9 cellular contexts compared by ENCODE assay signal in the genomic region with DNA sequence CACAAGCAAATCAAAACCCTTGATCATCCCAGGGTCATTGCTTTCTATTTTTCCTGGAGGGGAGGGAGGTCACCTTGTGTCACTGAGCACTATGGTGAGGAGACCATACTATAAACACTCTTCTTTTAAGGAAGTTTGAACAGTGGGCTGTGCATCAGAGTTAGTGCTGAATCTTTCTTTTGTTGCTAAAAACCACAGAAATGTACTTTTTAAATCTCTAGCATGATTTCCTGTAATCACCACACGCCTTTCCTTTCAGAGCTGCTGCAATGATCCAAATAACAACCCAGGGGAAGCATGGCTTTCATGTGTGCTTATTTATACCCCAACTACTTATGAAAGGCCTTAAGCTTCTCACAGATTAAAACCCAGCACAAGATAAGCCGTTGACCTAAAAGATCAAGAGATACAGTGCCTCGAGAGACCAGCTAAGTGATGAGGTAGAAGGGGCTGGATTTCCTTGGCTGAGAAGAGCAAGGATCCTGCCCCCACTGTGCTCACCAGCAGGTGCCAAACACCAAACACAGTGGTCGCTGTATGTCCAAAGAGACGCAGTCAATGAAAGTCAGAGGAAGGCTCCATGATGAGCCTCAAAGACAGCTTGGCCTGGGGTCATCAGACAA. TPM values are rescaled to one million over a fixed set of nuclear protein-coding genes. Genes with fewer than 3 reads are reported as not detected.
A peak's percentile ranks its signal among the peaks of the same experiment; 100 is the strongest.
DNase-seq lines count a peak whose midpoint lies in the region; ATAC-seq, FAIRE-seq and TF ChIP-seq lines count a peak whose summit lies in the region.
"Had no signal": no experiment of that assay in that cellular context is flagged by ENCODE, and none has a peak within 500 bp of the region (broad histone marks: within the 10 kb centered on the region; RNA-seq: fewer than 3 reads in every experiment).

No MANE protein-coding gene starts in this region.

- FAIRE-seq in GM12892 (lab: Jason Lieb, UNC): no peak

- no peak for TF ChIP-seq POLR2A in GM12892 (IDR thresholded peaks at IDR 0.05; ENCODE audit: low read depth, low read length)

- POLR2A ChIA-PET in activated CD4-positive, alpha-beta memory T cell treated with anti-CD3 and anti-CD28 coated beads for 36 hours (lab: Charles Lee): interaction anchor here (0.7 to 1.2 kb wide), 4 partner anchors 29 to 93 kb away, joined by 3 to 4 read pairs (median 3); a partner anchor contains a TSS

- peaks cover 0 to 4% of the 10 kb centered on the region in 2 donors for H3K4me1 ChIP-seq in esophagus (ENCODE audit: control insufficient read depth in 2 of 2, insufficient read depth in 2 of 2, low read length in 1 of 2)

- peaks cover 87% of the 10 kb centered on the region for H3K4me1 Mint-ChIP-seq in activated CD4-positive, alpha-beta memory T cell treated with anti-CD3 and anti-CD28 coated beads for 36 hours (ENCODE audit: low read depth)
- peaks cover 38 to 51% of the 10 kb centered on the region in 2 donors for H3K4me1 Mint-ChIP-seq in stimulated activated naive B cell treated with anti-CD40 and anti-IgM and Interleukin-4, amounts not matched to agents 10 μg/mL and 1 μg/mL and 100 μg/mL, for 72 hours

- H3K36me3 ChIP-seq in esophagus (ENCODE audit: control insufficient read depth in 2 of 2, insufficient read depth in 2 of 2, low read length in 1 of 2): no peaks in the 10 kb centered on the region

- 36 to 47% methylated on average over 5 of the region's 5 CpGs for WGBS in esophagus, 2 donors

- DNase-seq in activated naive CD4-positive, alpha-beta T cell treated with Interleukin-2 at 50 U/mL for 16 hours: peak; percentile 29
- no peak for DNase-seq in activated naive CD4-positive, alpha-beta T cell (lab: John Stamatoyannopoulos, UW)
- no peak for DNase-seq in activated CD4-positive, alpha-beta memory T cell treated with anti-CD3 and anti-CD28 coated beads for 36 hours
- no peak for DNase-seq in stimulated activated naive B cell treated with anti-CD40 and anti-IgM and Interleukin-4, amounts not matched to agents 10 μg/mL and 1 μg/mL and 100 μg/mL, for 72 hours
- DNase-seq in GM12892 (ENCODE audit: insufficient read length): no peak
- DNase-seq in NCI-H2029 (lab: John Stamatoyannopoulos, UW): no peak
- no peak for DNase-seq in mesenteric fat pad (ENCODE audit: low spot score)
- DNase-seq: NCI-H524 had no signal

- no peak overlapping the region for H3K4me3 ChIP-seq in esophagus (ENCODE audit: low read depth in 1 of 2, low read length in 2 of 2)

- H3K36me3 Mint-ChIP-seq in activated CD4-positive, alpha-beta memory T cell treated with anti-CD3 and anti-CD28 coated beads for 36 hours: peaks cover 4% of the 10 kb centered on the region
- peaks cover 0 to 3% of the 10 kb centered on the region in 2 donors for H3K36me3 Mint-ChIP-seq in stimulated activated naive B cell treated with anti-CD40 and anti-IgM and Interleukin-4, amounts not matched to agents 10 μg/mL and 1 μg/mL and 100 μg/mL, for 72 hours

- CTCF ChIA-PET in activated CD4-positive, alpha-beta memory T cell treated with anti-CD3 and anti-CD28 coated beads for 36 hours (lab: Charles Lee): interaction anchor here (1.3 to 2.6 kb wide), 3 partner anchors 11 to 79 kb away, joined by 3 to 12 read pairs (median 3); a partner anchor contains a TSS

- intact Hi-C loops in activated CD4-positive, alpha-beta memory T cell treated with anti-CD3 and anti-CD28 coated beads for 36 hours (cut with micrococcal nuclease): loop anchor here (1.0 to 2.0 kb wide), 5 partner anchors 11 to 79 kb away; no protein-coding TSS in a partner anchor

- peak; percentile 66 to 69 for ATAC-seq in stimulated activated naive B cell treated with anti-CD40 and anti-IgM and Interleukin-4, amounts not matched to agents 10 μg/mL and 1 μg/mL and 100 μg/mL, for 72 hours (replicated peaks)

- no peaks in the 10 kb centered on the region for H3K27me3 ChIP-seq in esophagus (ENCODE audit: control insufficient read depth in 1 of 2, insufficient read depth in 2 of 2, low read length in 2 of 2)

- peak overlapping the region; percentile 47 to 64 for H3K27ac ChIP-seq in esophagus (ENCODE audit: low read depth in 2 of 2, low read length in 1 of 2)

- no peaks in the 10 kb centered on the region for H3K9me3 ChIP-seq in esophagus (ENCODE audit: control insufficient read depth in 2 of 2, insufficient read depth in 1 of 2, low read depth in 1 of 2, low read length in 1 of 2)

- H3K27me3 Mint-ChIP-seq in activated CD4-positive, alpha-beta memory T cell treated with anti-CD3 and anti-CD28 coated beads for 36 hours: no peaks in the 10 kb centered on the region
- H3K27me3 Mint-ChIP-seq in stimulated activated naive B cell treated with anti-CD40 and anti-IgM and Interleukin-4, amounts not matched to agents 10 μg/mL and 1 μg/mL and 100 μg/mL, for 72 hours: no peaks in the 10 kb centered on the region

- H3K4me3 Mint-ChIP-seq in activated CD4-positive, alpha-beta memory T cell treated with anti-CD3 and anti-CD28 coated beads for 36 hours: peak overlapping the region; percentile 53
- peak overlapping the region; percentile 32 to 50 for H3K4me3 Mint-ChIP-seq in stimulated activated naive B cell treated with anti-CD40 and anti-IgM and Interleukin-4, amounts not matched to agents 10 μg/mL and 1 μg/mL and 100 μg/mL, for 72 hours

- H3K9me3 Mint-ChIP-seq in activated CD4-positive, alpha-beta memory T cell treated with anti-CD3 and anti-CD28 coated beads for 36 hours: no peaks in the 10 kb centered on the region
- peaks cover 0 to 4% of the 10 kb centered on the region in 2 donors for H3K9me3 Mint-ChIP-seq in stimulated activated naive B cell treated with anti-CD40 and anti-IgM and Interleukin-4, amounts not matched to agents 10 μg/mL and 1 μg/mL and 100 μg/mL, for 72 hours

- H3K27ac Mint-ChIP-seq in activated CD4-positive, alpha-beta memory T cell treated with anti-CD3 and anti-CD28 coated beads for 36 hours: peak overlapping the region; percentile 97
- peak overlapping the region; percentile 93 for H3K27ac Mint-ChIP-seq in stimulated activated naive B cell treated with anti-CD40 and anti-IgM and Interleukin-4, amounts not matched to agents 10 μg/mL and 1 μg/mL and 100 μg/mL, for 72 hours

RNA-seq across cellular contexts. Expression of a gene that starts 34.7 kb away (rescaled TPM):
- 10 to 100 TPM; 29.6 to 30.1 TPM for total RNA-seq in activated CD4-positive, alpha-beta memory T cell treated with anti-CD3 and anti-CD28 coated beads for 36 hours
- under 1 TPM; 0.08 to 0.32 TPM for polyA plus RNA-seq in esophagus
- 0.23 TPM for polyA plus RNA-seq in GM12892 (2012; ENCODE audit: missing spikeins)
- 6.3 TPM for total RNA-seq in mesenteric fat pad

RNA-seq across cellular contexts. Expression of a gene that starts 59.3 kb away (rescaled TPM):
- total RNA-seq in activated CD4-positive, alpha-beta memory T cell treated with anti-CD3 and anti-CD28 coated beads for 36 hours: 1,000 to 10,000 TPM; 2,535 to 2,567 TPM
- polyA plus RNA-seq in esophagus: 1,000 to 10,000 TPM; 1,127 to 2,184 TPM
- polyA plus RNA-seq in GM12892 (2012; ENCODE audit: missing spikeins): 4,109 TPM
- 1,485 TPM for total RNA-seq in mesenteric fat pad
